ENCODE assay signal across 22 cellular contexts in the genomic region with DNA sequence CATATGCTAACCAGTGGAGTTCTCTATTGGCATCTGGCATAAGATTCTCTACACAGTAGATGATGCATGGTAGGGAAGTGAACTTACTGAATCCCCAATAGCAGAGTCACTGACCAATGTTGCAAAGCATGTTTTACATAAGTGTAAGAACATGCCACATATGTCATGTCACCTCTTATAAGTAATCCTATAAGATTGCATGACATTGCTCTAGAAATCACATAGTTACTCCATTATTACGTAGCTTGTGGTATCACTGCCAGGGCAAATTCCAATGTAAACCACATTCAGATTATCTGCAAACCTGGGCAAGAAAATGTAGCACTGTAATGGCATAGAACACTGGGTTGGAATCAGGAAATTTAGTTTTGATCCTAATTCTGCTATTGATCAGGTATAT.
"Had no signal": no experiment of that assay in that cellular context is flagged by ENCODE, and none has a peak within 500 bp of the region (broad histone marks: within the 10 kb centered on the region; RNA-seq: fewer than 3 reads in every experiment).

No MANE protein-coding gene starts in this region.

- H3K36me3 Mint-ChIP-seq: activated naive CD8-positive, alpha-beta T cell treated with anti-CD3 and anti-CD28 coated beads for 36 hours; naive B cell; stimulated activated effector memory CD8-positive, alpha-beta T cell treated with anti-CD3 and anti-CD28 coated beads, Interleukin-12 subunit alpha, Interleukin-12 subunit beta, amount 100 ng/mL, for 72 hours had no signal

- H3K4me1 Mint-ChIP-seq: activated B cell treated with CpG ODN at 0.5 μM for 24 hours; activated naive CD8-positive, alpha-beta T cell treated with anti-CD3 and anti-CD28 coated beads for 36 hours; naive B cell; stimulated activated effector memory CD8-positive, alpha-beta T cell treated with anti-CD3 and anti-CD28 coated beads, Interleukin-12 subunit alpha, Interleukin-12 subunit beta, amount 100 ng/mL, for 72 hours; stimulated activated naive CD8-positive, alpha-beta T cell treated with anti-CD3 and anti-CD28 coated beads, Interleukin-15, amount 100 ng/mL, for 72 hours had no signal

- DNase-seq: activated B cell treated with CpG ODN at 0.5 μM for 24 hours; activated CD4-positive, alpha-beta T cell treated with anti-CD3 and anti-CD28 coated beads for 4 hours; activated CD4-positive, alpha-beta T cell treated with anti-CD3 and anti-CD28 coated beads, Interleukin-2, amount 50 U/mL, for 48 hours; activated naive CD4-positive, alpha-beta T cell treated with Interleukin-2 at 50 U/mL for 16 hours; activated naive CD8-positive, alpha-beta T cell treated with anti-CD3 and anti-CD28 coated beads for 36 hours; activated T-cell treated with anti-CD3 and anti-CD28 coated beads, Interleukin-2, amount 50 U/mL, for 48 hours; amygdala; body of pancreas; effector CD4-positive, alpha-beta T cell; heart right ventricle; lower lobe of right lung; naive B cell; posterior cingulate gyrus; small intestine; stimulated activated CD4-positive, alpha-beta T cell treated with anti-CD3 and anti-CD28 coated beads, Interleukin-2, amount 100 ng/mL, for 24 hours; stimulated activated naive CD8-positive, alpha-beta T cell treated with anti-CD3 and anti-CD28 coated beads, Interleukin-15, amount 100 ng/mL, for 72 hours; tibial artery had no signal

- H3K27ac Mint-ChIP-seq: activated B cell treated with CpG ODN at 0.5 μM for 24 hours; activated naive CD8-positive, alpha-beta T cell treated with anti-CD3 and anti-CD28 coated beads for 36 hours; dendritic cell treated with granulocyte-macrophage colony-stimulating factor and Interleukin-4, amounts not matched to agents 40 ng/mL and 50 ng/mL, for 4 days; stimulated activated effector memory CD8-positive, alpha-beta T cell treated with anti-CD3 and anti-CD28 coated beads, Interleukin-12 subunit alpha, Interleukin-12 subunit beta, amount 100 ng/mL, for 72 hours; stimulated activated naive CD8-positive, alpha-beta T cell treated with anti-CD3 and anti-CD28 coated beads, Interleukin-15, amount 100 ng/mL, for 72 hours; T-helper 1 cell treated with Interleukin-12 subunit alpha and Interleukin-12 subunit beta and Interleukin-4 antibody, amounts not matched to agents 30 μg/mL and 1 μg/mL, for 36 hours had no signal

- H3K4me3 ChIP-seq: body of pancreas, heart right ventricle, lower lobe of right lung, tibial artery had no signal

- H3K9me3 ChIP-seq: body of pancreas, heart right ventricle, lower lobe of right lung, tibial artery had no signal

- H3K9me3 Mint-ChIP-seq: activated B cell treated with CpG ODN at 0.5 μM for 24 hours; activated naive CD8-positive, alpha-beta T cell treated with anti-CD3 and anti-CD28 coated beads for 36 hours; dendritic cell treated with granulocyte-macrophage colony-stimulating factor and Interleukin-4, amounts not matched to agents 40 ng/mL and 50 ng/mL, for 4 days; T-helper 1 cell treated with Interleukin-12 subunit alpha and Interleukin-12 subunit beta and Interleukin-4 antibody, amounts not matched to agents 30 μg/mL and 1 μg/mL, for 36 hours had no signal

- H3K4me3 Mint-ChIP-seq: activated B cell treated with CpG ODN at 0.5 μM for 24 hours; activated naive CD8-positive, alpha-beta T cell treated with anti-CD3 and anti-CD28 coated beads for 36 hours; dendritic cell treated with granulocyte-macrophage colony-stimulating factor and Interleukin-4, amounts not matched to agents 40 ng/mL and 50 ng/mL, for 4 days; naive B cell; stimulated activated effector memory CD8-positive, alpha-beta T cell treated with anti-CD3 and anti-CD28 coated beads, Interleukin-12 subunit alpha, Interleukin-12 subunit beta, amount 100 ng/mL, for 72 hours; stimulated activated naive CD8-positive, alpha-beta T cell treated with anti-CD3 and anti-CD28 coated beads, Interleukin-15, amount 100 ng/mL, for 72 hours; T-helper 1 cell treated with Interleukin-12 subunit alpha and Interleukin-12 subunit beta and Interleukin-4 antibody, amounts not matched to agents 30 μg/mL and 1 μg/mL, for 36 hours had no signal

- H3K27me3 ChIP-seq: body of pancreas, heart right ventricle, tibial artery had no signal

- H3K27ac ChIP-seq: body of pancreas, heart right ventricle, lower lobe of right lung, tibial artery had no signal

- H3K36me3 ChIP-seq: lower lobe of right lung had no signal

- ATAC-seq: body of pancreas; heart right ventricle; left lobe of liver; lower lobe of right lung; sciatic nerve; stimulated activated effector memory CD8-positive, alpha-beta T cell treated with anti-CD3 and anti-CD28 coated beads, Interleukin-12 subunit alpha, Interleukin-12 subunit beta, amount 100 ng/mL, for 72 hours; stimulated activated naive CD8-positive, alpha-beta T cell treated with anti-CD3 and anti-CD28 coated beads, Interleukin-15, amount 100 ng/mL, for 72 hours had no signal

- H3K4me1 ChIP-seq: body of pancreas, heart right ventricle, lower lobe of right lung, tibial artery had no signal
